ENCODE assay signal across 8 cellular contexts in genomic region chr2:74032909-74033261, GRCh38. TPM values are rescaled to one million over a fixed set of nuclear protein-coding genes. Genes with fewer than 3 reads are reported as not detected.
DNase-seq lines count a peak whose midpoint lies in the region; ATAC-seq and TF ChIP-seq lines count a peak whose summit lies in the region.

No MANE protein-coding gene starts in this region.

- H3K27ac Mint-ChIP-seq in memory B cell = peak overlapping the region; percentile 86

- no peaks in the 10 kb centered on the region for H3K9me3 ChIP-seq in right atrium auricular region

- H3K36me3 Mint-ChIP-seq in memory B cell = no peaks in the 10 kb centered on the region

- no peak overlapping the region for H2BK120ac ChIP-seq in mesendoderm (ENCODE audit: low read depth, low read length)

- H3K27ac ChIP-seq in HL-60 (replicated peaks) (peak overlapping the region; percentile 57), right atrium auricular region (no peak overlapping the region), mesendoderm (ENCODE audit: low read depth, low read length) (no peak overlapping the region)

- no peak overlapping the region for H3K4me3 ChIP-seq in HL-60 (replicated peaks; ENCODE audit: insufficient read depth, low read length)
- H3K4me3 ChIP-seq in right atrium auricular region = no peak overlapping the region
- H3K4me3 ChIP-seq in mesendoderm (ENCODE audit: low read length) = no peak overlapping the region

- no peak overlapping the region for H4K5ac ChIP-seq in mesendoderm (ENCODE audit: low read length)

- no peak for DNase-seq in HL-60 (ENCODE audit: low read depth in 1 of 2, low spot score in 1 of 2)
- no peak for DNase-seq in memory B cell (ENCODE audit: low spot score in 2 of 2)
- no peak for DNase-seq in right atrium auricular region (ENCODE audit: low spot score)
- no peak for DNase-seq in activated effector memory CD4-positive, alpha-beta T cell treated with Interleukin-2 at 50 U/mL for 16 hours
- DNase-seq in NOMO-1 treated with dmso at 0.1 percent for 144 hours (lab: John Stamatoyannopoulos, UW; ENCODE audit: unreplicated experiment) = no peak
- DNase-seq in mesendoderm = no peak

- H3K18ac ChIP-seq in mesendoderm (ENCODE audit: low read length) = no peak overlapping the region

- H3K79me2 ChIP-seq in mesendoderm (ENCODE audit: control insufficient read depth, insufficient read depth, low read length) = peaks cover 5% of the 10 kb centered on the region

- H2BK5ac ChIP-seq in mesendoderm (ENCODE audit: low read length) = no peak overlapping the region

- H3K27me3 ChIP-seq in HL-60 (ENCODE audit: insufficient read depth, poor library complexity, severe bottlenecking) (no peaks in the 10 kb centered on the region), right atrium auricular region (no peaks in the 10 kb centered on the region), mesendoderm (ENCODE audit: insufficient read depth, low read length, poor library complexity) (no peaks in the 10 kb centered on the region)

- peak overlapping the region; percentile 87 for H3K4me3 Mint-ChIP-seq in memory B cell

- no peaks in the 10 kb centered on the region for H3K36me3 ChIP-seq in right atrium auricular region
- no peaks in the 10 kb centered on the region for H3K36me3 ChIP-seq in mesendoderm (ENCODE audit: control insufficient read depth, insufficient read depth, low read length)

- no peak overlapping the region for H3K56ac ChIP-seq in mesendoderm (ENCODE audit: low read length)

- H3K27me3 Mint-ChIP-seq in memory B cell = no peaks in the 10 kb centered on the region

- H3K9me3 Mint-ChIP-seq in memory B cell = no peaks in the 10 kb centered on the region

- H3K79me1 ChIP-seq in mesendoderm (ENCODE audit: low read length) = peaks cover 8% of the 10 kb centered on the region

- no peak overlapping the region for H2BK15ac ChIP-seq in mesendoderm (replicated peaks; ENCODE audit: low read depth)

- H2AK5ac ChIP-seq in mesendoderm (ENCODE audit: low read length) = no peak overlapping the region

- TF ChIP-seq CTCF in HL-60 (IDR thresholded peaks at IDR 0.05; ENCODE audit: insufficient read depth, low read length) (no peak), right atrium auricular region (IDR thresholded peaks at IDR 0.05) (no peak)

- no peak overlapping the region for H3K4me2 ChIP-seq in mesendoderm (ENCODE audit: low read length)

- no peak overlapping the region for H3K23ac ChIP-seq in mesendoderm (ENCODE audit: low read length)

- H3K4me1 ChIP-seq in right atrium auricular region (peaks cover 0 to 21% of the 10 kb centered on the region in 2 donors), mesendoderm (ENCODE audit: control insufficient read depth, low read depth, low read length) (peaks cover 12% of the 10 kb centered on the region)

- H3K4me1 Mint-ChIP-seq in memory B cell = peaks cover 44% of the 10 kb centered on the region

- ATAC-seq in GM18517 (IDR thresholded peaks at IDR 0.05; ENCODE audit: unreplicated experiment) = peak; percentile 24
- ATAC-seq in GM21619 (IDR thresholded peaks at IDR 0.05; ENCODE audit: unreplicated experiment) = peak; percentile 12
- peak; percentile 12 for ATAC-seq in memory B cell (ENCODE audit: low read depth)

- WGBS in mesendoderm (ENCODE audit: extremely low coverage, insufficient coverage, low lambda C conversion rate) = no CpG with 5 or more reads among the region's 6 CpGs

- no peak overlapping the region for H4K8ac ChIP-seq in mesendoderm (ENCODE audit: low read depth, low read length)

- no peak overlapping the region for H3K4ac ChIP-seq in mesendoderm (ENCODE audit: low read depth, low read length)

- no peak overlapping the region for H3K9ac ChIP-seq in mesendoderm (ENCODE audit: low read length)

RNA-seq across cellular contexts. Expression of gene TET3, which starts 48.2 kb away (rescaled TPM):
- 1 to 10 TPM; 1.9 to 3.9 TPM for total RNA-seq in right atrium auricular region
- 7.5 TPM for polyA plus RNA-seq in mesendoderm (2013, experiment 1 of 2)
- 6.9 TPM for polyA plus RNA-seq in mesendoderm (2013, experiment 2 of 2)
